In genomic region chr2:109453596-109453995, GRCh38 we compare ENCODE assay signal across 22 cellular contexts.
"Had no signal": no experiment of that assay in that cellular context is flagged by ENCODE, and none has a peak within 500 bp of the region (broad histone marks: within the 10 kb centered on the region; RNA-seq: fewer than 3 reads in every experiment).

No MANE protein-coding gene starts in this region.

- H3K4me3 ChIP-seq: left ventricle myocardium inferior, SJCRH30, skin epidermis, testis, upper lobe of left lung had no signal

- DNase-seq: activated B cell treated with CpG ODN at 0.5 μM for 24 hours; activated CD4-positive, alpha-beta T cell treated with anti-CD3 and anti-CD28 coated beads for 36 hours; activated CD4-positive, alpha-beta T cell treated with anti-CD3 and anti-CD28 coated beads, Interleukin-2, amount 50 U/mL, for 4 hours; activated gamma-delta T cell treated with Interleukin-2 at 50 U/mL for 16 hours; caudate nucleus; dermis blood vessel endothelial cell; effector CD8-positive, alpha-beta T cell; foreskin keratinocyte; immature natural killer cell; kidney glomerular epithelial cell; left ventricle myocardium inferior; SJCRH30; stimulated activated CD4-positive, alpha-beta T cell treated with anti-CD3 and anti-CD28 coated beads, Interleukin-2, amount 100 ng/mL, for 24 hours; stimulated activated CD8-positive, alpha-beta memory T cell treated with anti-CD3 and anti-CD28 coated beads, Interleukin-4, amount 100 ng/mL, for 48 hours; stimulated activated naive B cell treated with anti-CD40 and anti-IgM and Interleukin-4, amounts not matched to agents 10 μg/mL and 1 μg/mL and 100 μg/mL, for 72 hours; T1000; testis; upper lobe of left lung had no signal

- H3K27me3 ChIP-seq: SJCRH30, testis, upper lobe of left lung had no signal

- H3K9me3 ChIP-seq: left ventricle myocardium inferior, SJCRH30, testis, upper lobe of left lung had no signal

- ATAC-seq: activated CD4-positive, alpha-beta T cell treated with anti-CD3 and anti-CD28 coated beads for 36 hours; foreskin keratinocyte; stimulated activated naive B cell treated with anti-CD40 and anti-IgM and Interleukin-4, amounts not matched to agents 10 μg/mL and 1 μg/mL and 100 μg/mL, for 72 hours had no signal

- H3K27ac Mint-ChIP-seq: activated B cell treated with CpG ODN at 0.5 μM for 24 hours; activated naive CD4-positive, alpha-beta T cell treated with anti-CD3 and anti-CD28 coated beads, Interleukin-2, amount 50 U/mL, for 24 hours; immature natural killer cell; progenitor cell of endocrine pancreas; stimulated activated naive B cell treated with anti-CD40 and anti-IgM and Interleukin-4, amounts not matched to agents 10 μg/mL and 1 μg/mL and 100 μg/mL, for 72 hours had no signal

- H3K4me1 ChIP-seq: foreskin keratinocyte, testis had no signal

- H3K9me3 Mint-ChIP-seq: activated B cell treated with CpG ODN at 0.5 μM for 24 hours; activated naive CD4-positive, alpha-beta T cell treated with anti-CD3 and anti-CD28 coated beads, Interleukin-2, amount 50 U/mL, for 24 hours; brain; immature natural killer cell; stimulated activated naive B cell treated with anti-CD40 and anti-IgM and Interleukin-4, amounts not matched to agents 10 μg/mL and 1 μg/mL and 100 μg/mL, for 72 hours had no signal

- H3K36me3 Mint-ChIP-seq: activated naive CD4-positive, alpha-beta T cell treated with anti-CD3 and anti-CD28 coated beads, Interleukin-2, amount 50 U/mL, for 24 hours; immature natural killer cell; stimulated activated naive B cell treated with anti-CD40 and anti-IgM and Interleukin-4, amounts not matched to agents 10 μg/mL and 1 μg/mL and 100 μg/mL, for 72 hours had no signal

- H3K4me3 Mint-ChIP-seq: activated B cell treated with CpG ODN at 0.5 μM for 24 hours; activated CD4-positive, alpha-beta T cell treated with anti-CD3 and anti-CD28 coated beads for 36 hours; activated naive CD4-positive, alpha-beta T cell treated with anti-CD3 and anti-CD28 coated beads, Interleukin-2, amount 50 U/mL, for 24 hours; brain; immature natural killer cell; stimulated activated naive B cell treated with anti-CD40 and anti-IgM and Interleukin-4, amounts not matched to agents 10 μg/mL and 1 μg/mL and 100 μg/mL, for 72 hours had no signal

- H3K27ac ChIP-seq: foreskin keratinocyte, left ventricle myocardium inferior, SJCRH30, skin epidermis, testis, upper lobe of left lung had no signal

- H3K36me3 ChIP-seq: left ventricle myocardium inferior, SJCRH30 had no signal

- H3K27me3 Mint-ChIP-seq: activated B cell treated with CpG ODN at 0.5 μM for 24 hours; activated CD4-positive, alpha-beta T cell treated with anti-CD3 and anti-CD28 coated beads for 36 hours; activated naive CD4-positive, alpha-beta T cell treated with anti-CD3 and anti-CD28 coated beads, Interleukin-2, amount 50 U/mL, for 24 hours; brain; progenitor cell of endocrine pancreas; stimulated activated naive B cell treated with anti-CD40 and anti-IgM and Interleukin-4, amounts not matched to agents 10 μg/mL and 1 μg/mL and 100 μg/mL, for 72 hours had no signal
